In the genomic region with DNA sequence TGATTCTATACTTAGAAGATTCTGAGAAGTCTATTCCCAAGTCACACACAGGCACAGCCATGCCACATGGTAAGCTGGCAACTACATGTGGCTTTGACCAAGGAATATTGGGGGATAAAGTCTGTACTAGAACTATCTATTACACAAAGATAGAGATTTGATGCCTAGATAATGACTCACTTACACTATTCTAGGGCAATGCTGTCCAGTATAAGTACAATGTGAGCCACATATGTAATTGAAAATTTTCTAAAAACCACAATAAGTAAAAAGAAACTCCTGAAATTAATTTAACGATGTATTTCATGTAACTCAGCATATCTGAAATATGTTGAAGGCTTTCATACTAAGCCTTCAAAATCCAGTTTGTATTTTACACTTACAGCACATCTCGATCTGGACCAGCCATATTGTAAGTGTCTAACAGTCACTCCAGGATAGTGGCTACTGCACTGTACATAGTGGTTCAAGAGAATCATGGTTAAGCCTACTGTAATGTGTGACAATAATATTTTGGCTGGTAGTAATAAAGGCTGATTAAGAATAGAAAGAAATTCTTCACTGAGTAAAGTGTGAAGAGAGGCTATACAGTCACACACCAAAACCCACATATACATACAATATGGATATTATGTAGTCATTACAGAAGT, we compare ENCODE assay signal across 22 cellular contexts.
DNase-seq lines count a peak whose midpoint lies in the region; ATAC-seq, FAIRE-seq and TF ChIP-seq lines count a peak whose summit lies in the region.
"Had no signal": no experiment of that assay in that cellular context is flagged by ENCODE, and none has a peak within 500 bp of the region (broad histone marks: within the 10 kb centered on the region; RNA-seq: fewer than 3 reads in every experiment).

No MANE protein-coding gene starts in this region.

- no peaks in the 10 kb centered on the region for H3K27me3 ChIP-seq in CD4-positive, CD25-positive, alpha-beta regulatory T cell (ENCODE audit: control insufficient read depth, insufficient read depth, low read length)
- H3K27me3 ChIP-seq in osteoblast (ENCODE audit: insufficient read depth, low read length): no peaks in the 10 kb centered on the region
- H3K27me3 ChIP-seq: BE2C had no signal

- H2AFZ ChIP-seq in osteoblast (ENCODE audit: low read length): no peak overlapping the region

- H3K27ac ChIP-seq in CD4-positive, CD25-positive, alpha-beta regulatory T cell (ENCODE audit: insufficient read depth, low read length, poor library complexity, severe bottlenecking): peak overlapping the region; percentile 41
- H3K27ac ChIP-seq in osteoblast (ENCODE audit: low read depth, low read length): no peak overlapping the region
- H3K27ac ChIP-seq: C4-2B, HL-60 had no signal

- no peak overlapping the region for H3K27ac Mint-ChIP-seq in activated T-cell treated with anti-CD3 and anti-CD28 coated beads, Interleukin-2, amount 50 U/mL, for 72 hours
- peak overlapping the region in 2 of 3 donors; percentile 50 to 51 for H3K27ac Mint-ChIP-seq in CD4-positive, CD25-positive, alpha-beta regulatory T cell
- H3K27ac Mint-ChIP-seq: CD8-positive, alpha-beta T cell; IgD-negative memory B cell had no signal

- ATAC-seq in activated T-cell treated with anti-CD3 and anti-CD28 coated beads, Interleukin-2, amount 50 U/mL, for 72 hours (replicated peaks in 1 of 2): peak; percentile 24 to 77
- ATAC-seq in CD4-positive, CD25-positive, alpha-beta regulatory T cell (ENCODE audit: low read depth in 2 of 2): no peak
- ATAC-seq in HG03520 (IDR thresholded peaks at IDR 0.05; ENCODE audit: unreplicated experiment): no peak
- ATAC-seq: CD8-positive, alpha-beta T cell had no signal

- peak overlapping the region in 1 of 2 donors; percentile 32 for H3K4me3 Mint-ChIP-seq in activated T-cell treated with anti-CD3 and anti-CD28 coated beads, Interleukin-2, amount 50 U/mL, for 72 hours
- H3K4me3 Mint-ChIP-seq in CD4-positive, CD25-positive, alpha-beta regulatory T cell: peak overlapping the region in 2 of 4 donors; percentile 7 to 57
- H3K4me3 Mint-ChIP-seq: CD8-positive, alpha-beta T cell; IgD-negative memory B cell had no signal

- TF ChIP-seq CTCF in osteoblast (IDR thresholded peaks at IDR 0.05; ENCODE audit: extremely low read depth, low read depth, low read length): no peak

- peak; percentile 20 for FAIRE-seq in HTR-8/SVneo (lab: Jason Lieb, UNC)
- FAIRE-seq: D721Med, G401.6, GM12891, GM19239, H1 had no signal

- H3K36me3 Mint-ChIP-seq in activated T-cell treated with anti-CD3 and anti-CD28 coated beads, Interleukin-2, amount 50 U/mL, for 72 hours (ENCODE audit: insufficient read depth in 2 of 2): peaks cover 7% of the 10 kb centered on the region in 2 donors
- H3K36me3 Mint-ChIP-seq in CD4-positive, CD25-positive, alpha-beta regulatory T cell: peaks cover 46% of the 10 kb centered on the region
- H3K36me3 Mint-ChIP-seq: CD8-positive, alpha-beta T cell; IgD-negative memory B cell had no signal

- no peaks in the 10 kb centered on the region for H3K79me2 ChIP-seq in osteoblast (ENCODE audit: insufficient read depth, low read length)

- no peaks in the 10 kb centered on the region for H4K20me1 ChIP-seq in osteoblast (ENCODE audit: insufficient read depth, low read length)

- no peaks in the 10 kb centered on the region for H3K27me3 Mint-ChIP-seq in activated T-cell treated with anti-CD3 and anti-CD28 coated beads, Interleukin-2, amount 50 U/mL, for 72 hours (ENCODE audit: low read depth)
- no peaks in the 10 kb centered on the region for H3K27me3 Mint-ChIP-seq in CD4-positive, CD25-positive, alpha-beta regulatory T cell
- H3K27me3 Mint-ChIP-seq: IgD-negative memory B cell had no signal

- no peak overlapping the region for H3K4me2 ChIP-seq in osteoblast (ENCODE audit: insufficient read depth, low read length)

- peaks cover 16% of the 10 kb centered on the region for H3K4me1 Mint-ChIP-seq in activated T-cell treated with anti-CD3 and anti-CD28 coated beads, Interleukin-2, amount 50 U/mL, for 72 hours (ENCODE audit: low read depth)
- H3K4me1 Mint-ChIP-seq in CD4-positive, CD25-positive, alpha-beta regulatory T cell: peaks cover 32 to 68% (median 50%) of the 10 kb centered on the region in 4 donors

- H3K4me1 ChIP-seq in CD4-positive, CD25-positive, alpha-beta regulatory T cell (ENCODE audit: control insufficient read depth, insufficient read depth, low read length, poor library complexity, severe bottlenecking): peaks cover 23% of the 10 kb centered on the region
- no peaks in the 10 kb centered on the region for H3K4me1 ChIP-seq in osteoblast (ENCODE audit: insufficient read depth, low read length)
- H3K4me1 ChIP-seq: BE2C had no signal

- H3K9me3 Mint-ChIP-seq in activated T-cell treated with anti-CD3 and anti-CD28 coated beads, Interleukin-2, amount 50 U/mL, for 72 hours: no peaks in the 10 kb centered on the region
- peaks cover 0 to 4% (median 0%) of the 10 kb centered on the region in 7 donors for H3K9me3 Mint-ChIP-seq in CD4-positive, CD25-positive, alpha-beta regulatory T cell
- H3K9me3 Mint-ChIP-seq: CD8-positive, alpha-beta T cell; IgD-negative memory B cell had no signal

- H3K4me3 ChIP-seq in CD4-positive, CD25-positive, alpha-beta regulatory T cell (ENCODE audit: low read depth, low read length): peak overlapping the region; percentile 52
- no peak overlapping the region for H3K4me3 ChIP-seq in osteoblast (ENCODE audit: insufficient read depth, low read length)

- H3K9me3 ChIP-seq in CD4-positive, CD25-positive, alpha-beta regulatory T cell (ENCODE audit: control insufficient read depth in 2 of 2, low read length in 2 of 2): no peaks in the 10 kb centered on the region
- no peaks in the 10 kb centered on the region for H3K9me3 ChIP-seq in osteoblast (ENCODE audit: low read depth, low read length)
- H3K9me3 ChIP-seq: BE2C had no signal

- no peak for DNase-seq in activated T-cell treated with anti-CD3 and anti-CD28 coated beads, Interleukin-2, amount 50 U/mL, for 72 hours
- no peak for DNase-seq in activated T-cell treated with anti-CD3 and anti-CD28 coated beads, Interleukin-2, amount 50 U/mL, for 1 hour
- no peak for DNase-seq in CD4-positive, CD25-positive, alpha-beta regulatory T cell
- DNase-seq in HTR-8/SVneo (ENCODE audit: insufficient read length, low spot score): no peak
- DNase-seq in osteoblast (ENCODE audit: insufficient read length, low spot score, missing footprints): peak; percentile 43
- no peak for DNase-seq in islet precursor cell
- DNase-seq: BE2C; CD8-positive, alpha-beta T cell; COR-L47; DMS153; DMS79 treated with DMSO at 0.1 percent for 48 hours; EL; HCEC 1CT had no signal

- H3K36me3 ChIP-seq in CD4-positive, CD25-positive, alpha-beta regulatory T cell (ENCODE audit: control insufficient read depth, insufficient read depth, low read length): peaks cover 47% of the 10 kb centered on the region
- no peaks in the 10 kb centered on the region for H3K36me3 ChIP-seq in osteoblast (ENCODE audit: insufficient read depth, low read length)
- H3K36me3 ChIP-seq: BE2C had no signal

Comparison
In these comparisons a context has a peak if more than half of its experiments do, and no peak if none do; other contexts are left out.
1. ATAC-seq: peak in activated T-cell treated with anti-CD3 and anti-CD28 coated beads, Interleukin-2, amount 50 U/mL, for 72 hours (2 of 2); none in CD4-positive, CD25-positive, alpha-beta regulatory T cell (0 of 2) and HG03520 (single experiment).